33 cellular contexts compared by ENCODE assay signal in genomic region chr2:120389036-120389391, GRCh38. TPM values are rescaled to one million over a fixed set of nuclear protein-coding genes. Genes with fewer than 3 reads are reported as not detected.
DNase-seq lines count a peak whose midpoint lies in the region; ATAC-seq, FAIRE-seq and TF ChIP-seq lines count a peak whose summit lies in the region.
"Had no signal": no experiment of that assay in that cellular context is flagged by ENCODE, and none has a peak within 500 bp of the region (broad histone marks: within the 10 kb centered on the region; RNA-seq: fewer than 3 reads in every experiment).

No MANE protein-coding gene starts in this region.

- no peak for FAIRE-seq in kidney (lab: Jason Lieb, UNC)
- FAIRE-seq: RCC 7860 had no signal

- H3K27me3 Mint-ChIP-seq in CD14-positive monocyte (ENCODE audit: low read depth in 3 of 3) (peaks cover 2 to 3% (median 2%) of the 10 kb centered on the region in 3 donors), osteocyte (ENCODE audit: unreplicated experiment) (peaks cover 24% of the 10 kb centered on the region)

- H3K4me1 Mint-ChIP-seq in CD14-positive monocyte (no peaks in the 10 kb centered on the region), osteocyte (ENCODE audit: unreplicated experiment) (no peaks in the 10 kb centered on the region)

- no peak overlapping the region for H3K27ac ChIP-seq in HEK293 (ENCODE audit: extremely low read depth, low read depth, low read length)
- H3K27ac ChIP-seq in kidney (ENCODE audit: low read depth in 2 of 2, low read length in 2 of 2), result no peak overlapping the region
- H3K27ac ChIP-seq in spleen, result no peak overlapping the region
- H3K27ac ChIP-seq: adrenal gland, brain microvascular endothelial cell, epithelial cell of prostate, neutrophil, psoas muscle, SJSA1 had no signal

- peaks cover 0 to 7% (median 3%) of the 10 kb centered on the region in 7 donors for H3K9me3 Mint-ChIP-seq in CD14-positive monocyte
- no peaks in the 10 kb centered on the region for H3K9me3 Mint-ChIP-seq in osteocyte (ENCODE audit: unreplicated experiment)
- H3K9me3 Mint-ChIP-seq: activated CD8-positive, alpha-beta T cell treated with anti-CD3 and anti-CD28 coated beads for 36 hours had no signal

- peaks cover 0 to 35% (median 0%) of the 10 kb centered on the region in 7 donors for H3K27me3 ChIP-seq in spleen (replicated peaks in 1 of 7)
- H3K27me3 ChIP-seq: adrenal gland had no signal

- no peak for TF ChIP-seq POLR2A in spleen (IDR thresholded peaks at IDR 0.05)

- H3K36me3 ChIP-seq in HEK293 (ENCODE audit: control insufficient read depth in 2 of 2, insufficient read depth in 1 of 2, low read length in 2 of 2) (no peaks in the 10 kb centered on the region), kidney (ENCODE audit: control insufficient read depth in 1 of 2, insufficient read depth in 2 of 2, low read length in 2 of 2) (no peaks in the 10 kb centered on the region), spleen (no peaks in the 10 kb centered on the region)
- H3K36me3 ChIP-seq: adrenal gland, brain microvascular endothelial cell, neutrophil, SJSA1 had no signal

- intact Hi-C loops in CD14-positive monocyte (cut with micrococcal nuclease) (no loop called here), kidney (cut with DNase I) (no loop called here), spleen (cut with DNase I; ENCODE audit: low total_unique reads) (no loop called here)

- DNase-seq in CD14-positive monocyte (ENCODE audit: low spot score), result peak; percentile 18
- DNase-seq in kidney, result peak; percentile 65
- peak; percentile 77 for DNase-seq in osteocyte (ENCODE audit: extremely low spot score, unreplicated experiment)
- no peak for DNase-seq in glomerular visceral epithelial cell (ENCODE audit: extremely low spot score)
- DNase-seq in spleen, result no peak
- DNase-seq: activated CD8-positive, alpha-beta T cell treated with anti-CD3 and anti-CD28 coated beads for 36 hours; activated gamma-delta T cell treated with Interleukin-2 at 50 U/mL for 16 hours; activated T-cell treated with anti-CD3 and anti-CD28 coated beads for 4 hours; brain microvascular endothelial cell; C1 segment of cervical spinal cord; Calu3; DMS79 treated with DMSO at 0.1 percent for 48 hours; effector CD4-positive, alpha-beta T cell; glutamatergic neuron; H7; kidney glomerular epithelial cell; mesenchymal stem cell; NCI-H1092 treated with DMSO at 0.1 percent for 48 hours; NCI-H2029; NCI-H526; stimulated activated CD4-positive, alpha-beta T cell treated with anti-CD3 and anti-CD28 coated beads, Interleukin-1b, Interleukin-23, amount 100 ng/mL, for 48 hours; stimulated activated CD8-positive, alpha-beta memory T cell treated with anti-CD3 and anti-CD28 coated beads, Interleukin-4, amount 100 ng/mL, for 48 hours; T-helper 1 cell; trophoblast cell had no signal

- no peaks in the 10 kb centered on the region for H3K4me1 ChIP-seq in HEK293 (ENCODE audit: control insufficient read depth, insufficient read depth, low read length)
- no peaks in the 10 kb centered on the region for H3K4me1 ChIP-seq in kidney (ENCODE audit: control insufficient read depth in 1 of 2, insufficient read depth in 1 of 2, low read depth in 1 of 2, low read length in 2 of 2)
- no peaks in the 10 kb centered on the region for H3K4me1 ChIP-seq in spleen
- H3K4me1 ChIP-seq: adrenal gland, psoas muscle had no signal

- H3K27ac Mint-ChIP-seq in CD14-positive monocyte (no peak overlapping the region), osteocyte (ENCODE audit: unreplicated experiment) (no peak overlapping the region)
- H3K27ac Mint-ChIP-seq: activated CD8-positive, alpha-beta T cell treated with anti-CD3 and anti-CD28 coated beads for 36 hours had no signal

- POLR2A ChIA-PET in HEK293 (lab: Yijun Ruan, JAX), result no interaction called here

- ATAC-seq in GM21423 (IDR thresholded peaks at IDR 0.05; ENCODE audit: unreplicated experiment), result no peak
- ATAC-seq: activated CD8-positive, alpha-beta T cell treated with anti-CD3 and anti-CD28 coated beads for 36 hours; psoas muscle had no signal

- H3K9ac ChIP-seq in kidney (ENCODE audit: low read length in 2 of 2), result no peak overlapping the region

- CTCF ChIA-PET in HEK293 (lab: Yijun Ruan, JAX), result no interaction called here

- H3K4me3 Mint-ChIP-seq in CD14-positive monocyte (no peak overlapping the region), osteocyte (ENCODE audit: unreplicated experiment) (no peak overlapping the region)
- H3K4me3 Mint-ChIP-seq: activated CD8-positive, alpha-beta T cell treated with anti-CD3 and anti-CD28 coated beads for 36 hours had no signal

- H3K4me3 ChIP-seq in HEK293 (ENCODE audit: low read depth, low read length) (no peak overlapping the region), kidney (ENCODE audit: low read length in 2 of 2) (no peak overlapping the region), spleen (no peak overlapping the region)
- H3K4me3 ChIP-seq: adrenal gland, psoas muscle, SJSA1 had no signal

- H3K9me3 ChIP-seq in HEK293 (ENCODE audit: control insufficient read depth, insufficient read depth, low read depth, low read length), result no peaks in the 10 kb centered on the region
- H3K9me3 ChIP-seq in kidney (ENCODE audit: control insufficient read depth in 1 of 2, low read length in 2 of 2), result peaks cover 0 to 8% of the 10 kb centered on the region in 2 donors
- H3K9me3 ChIP-seq in spleen, result peaks cover 0 to 5% (median 0%) of the 10 kb centered on the region in 8 donors
- H3K9me3 ChIP-seq: adrenal gland, neutrophil, psoas muscle, SJSA1 had no signal

- TF ChIP-seq CTCF in CD14-positive monocyte (IDR thresholded peaks at IDR 0.05) (no peak), HEK293 (tag by site-specific recombination; IDR thresholded peaks at IDR 0.05) (no peak), kidney (IDR thresholded peaks at IDR 0.05; ENCODE audit: borderline replicate concordance, extremely low read depth, insufficient read depth) (no peak), osteocyte (IDR thresholded peaks at IDR 0.05) (no peak), spleen (IDR thresholded peaks at IDR 0.05 in 8 of 11, conservative IDR thresholded peaks at IDR 0.05 in 3 of 11) (no peak)

- 65 to 78% (median 75%) methylated on average over 9 of the region's 9 CpGs for whole genome bisulfite sequencing in spleen, 5 donors

- H3K36me3 Mint-ChIP-seq in CD14-positive monocyte, result no peaks in the 10 kb centered on the region
- H3K36me3 Mint-ChIP-seq in osteocyte (ENCODE audit: unreplicated experiment), result no peaks in the 10 kb centered on the region

TF ChIP-seq in HEK293, 187 proteins besides CTCF, POLR2A, EP300 and RAD21:
- TF ChIP-seq MZF1 (tag by site-specific recombination; IDR thresholded peaks at IDR 0.05; ENCODE audit: borderline replicate concordance) (no peak), ZBTB21 (tag by site-specific recombination; IDR thresholded peaks at IDR 0.05) (no peak), GLI2 (tag by site-specific recombination; IDR thresholded peaks at IDR 0.05; ENCODE audit: borderline replicate concordance, low read depth) (no peak), TRIM28 (IDR thresholded peaks at IDR 0.05; ENCODE audit: borderline replicate concordance, low read length) (no peak), GLIS1 (tag by site-specific recombination; IDR thresholded peaks at IDR 0.05) (peak; percentile 67), ZNF16 (tag by site-specific recombination; IDR thresholded peaks at IDR 0.05; ENCODE audit: low read depth) (no peak), EGR2 (tag by site-specific recombination; IDR thresholded peaks at IDR 0.05; ENCODE audit: low read depth) (peak; percentile 57; the same call in 1 of the 2 replicates), SP7 (tag by site-specific recombination; IDR thresholded peaks at IDR 0.05) (no peak), ZBTB20 (tag by site-specific recombination; IDR thresholded peaks at IDR 0.05) (no peak), ZNF544 (tag by site-specific recombination; IDR thresholded peaks at IDR 0.05) (no peak), ZNF354C (tag by site-specific recombination; IDR thresholded peaks at IDR 0.05; ENCODE audit: borderline replicate concordance, low read depth) (no peak), ZNF621 (tag by site-specific recombination; IDR thresholded peaks at IDR 0.05) (no peak)
- TF ChIP-seq, protein P1, sequence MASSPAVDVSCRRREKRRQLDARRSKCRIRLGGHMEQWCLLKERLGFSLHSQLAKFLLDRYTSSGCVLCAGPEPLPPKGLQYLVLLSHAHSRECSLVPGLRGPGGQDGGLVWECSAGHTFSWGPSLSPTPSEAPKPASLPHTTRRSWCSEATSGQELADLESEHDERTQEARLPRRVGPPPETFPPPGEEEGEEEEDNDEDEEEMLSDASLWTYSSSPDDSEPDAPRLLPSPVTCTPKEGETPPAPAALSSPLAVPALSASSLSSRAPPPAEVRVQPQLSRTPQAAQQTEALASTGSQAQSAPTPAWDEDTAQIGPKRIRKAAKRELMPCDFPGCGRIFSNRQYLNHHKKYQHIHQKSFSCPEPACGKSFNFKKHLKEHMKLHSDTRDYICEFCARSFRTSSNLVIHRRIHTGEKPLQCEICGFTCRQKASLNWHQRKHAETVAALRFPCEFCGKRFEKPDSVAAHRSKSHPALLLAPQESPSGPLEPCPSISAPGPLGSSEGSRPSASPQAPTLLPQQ (tag by site-specific recombination; IDR thresholded peaks at IDR 0.05), result no peak
- TF ChIP-seq, protein P2, sequence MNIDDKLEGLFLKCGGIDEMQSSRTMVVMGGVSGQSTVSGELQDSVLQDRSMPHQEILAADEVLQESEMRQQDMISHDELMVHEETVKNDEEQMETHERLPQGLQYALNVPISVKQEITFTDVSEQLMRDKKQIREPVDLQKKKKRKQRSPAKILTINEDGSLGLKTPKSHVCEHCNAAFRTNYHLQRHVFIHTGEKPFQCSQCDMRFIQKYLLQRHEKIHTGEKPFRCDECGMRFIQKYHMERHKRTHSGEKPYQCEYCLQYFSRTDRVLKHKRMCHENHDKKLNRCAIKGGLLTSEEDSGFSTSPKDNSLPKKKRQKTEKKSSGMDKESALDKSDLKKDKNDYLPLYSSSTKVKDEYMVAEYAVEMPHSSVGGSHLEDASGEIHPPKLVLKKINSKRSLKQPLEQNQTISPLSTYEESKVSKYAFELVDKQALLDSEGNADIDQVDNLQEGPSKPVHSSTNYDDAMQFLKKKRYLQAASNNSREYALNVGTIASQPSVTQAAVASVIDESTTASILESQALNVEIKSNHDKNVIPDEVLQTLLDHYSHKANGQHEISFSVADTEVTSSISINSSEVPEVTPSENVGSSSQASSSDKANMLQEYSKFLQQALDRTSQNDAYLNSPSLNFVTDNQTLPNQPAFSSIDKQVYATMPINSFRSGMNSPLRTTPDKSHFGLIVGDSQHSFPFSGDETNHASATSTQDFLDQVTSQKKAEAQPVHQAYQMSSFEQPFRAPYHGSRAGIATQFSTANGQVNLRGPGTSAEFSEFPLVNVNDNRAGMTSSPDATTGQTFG (tag by site-specific recombination; IDR thresholded peaks at IDR 0.05; ENCODE audit: borderline replicate concordance), result no peak

RNA-seq across cellular contexts. Expression of gene INHBB, which starts 43.1 kb away (rescaled TPM):
- polyA plus RNA-seq in CD14-positive monocyte (not detected), kidney (ENCODE audit: insufficient read depth, low read depth, low replicate concordance) (0.49 TPM), spleen (1 to 10 TPM in 1 of 3 donors, under 1 TPM in 2; 0.26 to 1.5 (median 0.58) TPM)
- total RNA-seq in kidney (3.7 TPM), osteocyte (0.50 and 0.62 TPM in 2 replicates), spleen (1 to 10 TPM in 2 of 7 donors, under 1 TPM in 5; 0.29 to 1.4 (median 0.68) TPM)
- total RNA-seq: activated CD8-positive, alpha-beta T cell treated with anti-CD3 and anti-CD28 coated beads for 36 hours; Calu3; HT-29 had no signal

Comparison
In these comparisons a context has a peak if more than half of its experiments do, and no peak if none do; other contexts are left out.
1. DNase-seq: peak in CD14-positive monocyte (single experiment), kidney (single experiment) and osteocyte (single experiment); none in glomerular visceral epithelial cell (single experiment) and spleen (single experiment).